ENCODE assay signal across 10 cellular contexts in the genomic region with DNA sequence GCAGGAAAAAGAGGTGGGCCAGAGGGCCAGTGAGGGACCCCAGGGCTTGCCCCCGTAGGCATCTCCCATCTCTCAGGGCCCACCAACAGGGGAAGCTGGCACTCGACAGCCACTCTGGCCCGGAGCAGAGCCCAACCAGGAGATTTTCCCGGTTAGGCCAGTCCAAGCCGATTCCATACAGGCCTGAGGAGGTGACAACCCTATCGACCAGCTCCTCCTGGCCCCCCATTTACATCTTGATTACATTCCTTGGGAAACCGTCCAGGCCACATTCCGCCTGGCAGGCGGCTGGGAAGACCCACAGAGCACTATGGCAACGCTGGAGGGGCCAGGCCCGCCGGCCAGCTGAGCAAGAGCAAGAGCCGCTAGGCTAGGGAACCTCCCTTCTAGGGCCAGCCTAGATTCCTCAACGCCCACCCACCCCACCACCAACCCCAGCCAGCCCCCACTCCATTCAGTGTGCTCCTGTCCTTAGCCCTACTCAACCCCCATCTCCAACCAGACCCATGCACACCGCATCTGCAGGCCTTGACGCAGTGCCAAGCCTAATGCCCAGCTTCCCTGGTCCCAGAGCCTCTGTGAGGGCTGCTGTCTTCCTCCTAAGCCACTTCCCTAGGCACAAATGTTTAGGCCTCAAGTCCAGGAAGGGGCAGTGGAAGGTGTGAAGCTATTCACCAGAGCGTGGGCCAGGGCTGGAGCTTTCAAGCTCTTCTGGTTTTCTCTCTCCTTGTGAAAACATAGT.
DNase-seq lines count a peak whose midpoint lies in the region; ATAC-seq and TF ChIP-seq lines count a peak whose summit lies in the region.
"Had no signal": no experiment of that assay in that cellular context is flagged by ENCODE, and none has a peak within 500 bp of the region (broad histone marks: within the 10 kb centered on the region; RNA-seq: fewer than 3 reads in every experiment).

No MANE protein-coding gene starts in this region.

- peaks cover 11% of the 10 kb centered on the region for H3K27me3 Mint-ChIP-seq in T-helper 17 cell

- H3K27me3 ChIP-seq in SJCRH30, result no peaks in the 10 kb centered on the region
- no peaks in the 10 kb centered on the region for H3K27me3 ChIP-seq in ovary

- H3K4me3 ChIP-seq in SJCRH30 (no peak overlapping the region), foreskin fibroblast (ENCODE audit: low read depth in 1 of 2, low read length in 2 of 2) (no peak overlapping the region), ovary (no peak overlapping the region)

- no peak overlapping the region for H3K27ac Mint-ChIP-seq in T-helper 17 cell
- H3K27ac Mint-ChIP-seq: activated T-cell treated with anti-CD3 and anti-CD28 coated beads, Interleukin-2, amount 50 U/mL, for 72 hours had no signal

- DNase-seq in DMS 273 treated with DMSO at 0.1 percent for 48 hours (lab: John Stamatoyannopoulos, UW) (peak; percentile 19), SJCRH30 (peak; percentile 16 to 18), foreskin fibroblast (peak; percentile 24 to 55), ovary (peak in 3 of 5 donors; percentile 36 to 63 (median 43)), T-helper 9 cell (no peak), T-helper 17 cell (no peak)
- no peak for DNase-seq in activated CD4-positive, CD25-positive, alpha-beta regulatory T cell treated with anti-CD3 and anti-CD28 coated beads, Interleukin-2, amount 50 U/mL, for 72 hours
- DNase-seq: activated T-cell treated with anti-CD3 and anti-CD28 coated beads, Interleukin-2, amount 50 U/mL, for 72 hours; stimulated activated CD4-positive, alpha-beta T cell treated with anti-CD3 and anti-CD28 coated beads, Interleukin-2, amount 100 ng/mL, for 48 hours had no signal

- TF ChIP-seq EP300 in ovary (IDR thresholded peaks at IDR 0.05), result no peak

- peaks cover 2% of the 10 kb centered on the region for H3K4me1 Mint-ChIP-seq in T-helper 17 cell

- WGBS in ovary, 3 donors, result 20 to 35% (median 29%) methylated on average over 16 to 17 of the region's 17 CpGs

- H3K36me3 ChIP-seq in SJCRH30, result no peaks in the 10 kb centered on the region
- no peaks in the 10 kb centered on the region for H3K36me3 ChIP-seq in ovary

- H3K4me3 Mint-ChIP-seq in T-helper 17 cell, result no peak overlapping the region
- H3K4me3 Mint-ChIP-seq: activated T-cell treated with anti-CD3 and anti-CD28 coated beads, Interleukin-2, amount 50 U/mL, for 72 hours had no signal

- H3K9me3 ChIP-seq in SJCRH30 (replicated peaks) (no peaks in the 10 kb centered on the region), ovary (no peaks in the 10 kb centered on the region), T-helper 17 cell (ENCODE audit: control insufficient read depth, low read length, poor library complexity, severe bottlenecking) (no peaks in the 10 kb centered on the region)

- H3K4me1 ChIP-seq in SJCRH30, result no peaks in the 10 kb centered on the region
- H3K4me1 ChIP-seq in ovary (ENCODE audit: insufficient read depth), result no peaks in the 10 kb centered on the region

- ATAC-seq in T-helper 17 cell (no peak), HG03565 (IDR thresholded peaks at IDR 0.05; ENCODE audit: unreplicated experiment) (no peak)
- ATAC-seq: activated T-cell treated with anti-CD3 and anti-CD28 coated beads, Interleukin-2, amount 50 U/mL, for 72 hours had no signal

- no peak for TF ChIP-seq POLR2A in ovary (IDR thresholded peaks at IDR 0.05)

- H3K27ac ChIP-seq in SJCRH30 (no peak overlapping the region), ovary (no peak overlapping the region)

- H3K36me3 Mint-ChIP-seq in T-helper 17 cell (ENCODE audit: low read depth), result no peaks in the 10 kb centered on the region

- intact Hi-C loops in ovary (cut with DNase I), result no loop called here

- TF ChIP-seq CTCF in foreskin fibroblast (IDR thresholded peaks at IDR 0.05; ENCODE audit: low read depth, low read length) (no peak), ovary (IDR thresholded peaks at IDR 0.05) (no peak)

Comparison
In these comparisons a context has a peak if more than half of its experiments do, and no peak if none do; other contexts are left out.
1. DNase-seq: peak in DMS 273 treated with DMSO at 0.1 percent for 48 hours (single experiment), SJCRH30 (2 of 2), foreskin fibroblast (2 of 2) and ovary (3 of 5); none in activated CD4-positive, CD25-positive, alpha-beta regulatory T cell treated with anti-CD3 and anti-CD28 coated beads, Interleukin-2, amount 50 U/mL, for 72 hours (single experiment), T-helper 9 cell (single experiment) and T-helper 17 cell (0 of 3).